ENCODE assay signal across 1 cellular context in the genomic region with DNA sequence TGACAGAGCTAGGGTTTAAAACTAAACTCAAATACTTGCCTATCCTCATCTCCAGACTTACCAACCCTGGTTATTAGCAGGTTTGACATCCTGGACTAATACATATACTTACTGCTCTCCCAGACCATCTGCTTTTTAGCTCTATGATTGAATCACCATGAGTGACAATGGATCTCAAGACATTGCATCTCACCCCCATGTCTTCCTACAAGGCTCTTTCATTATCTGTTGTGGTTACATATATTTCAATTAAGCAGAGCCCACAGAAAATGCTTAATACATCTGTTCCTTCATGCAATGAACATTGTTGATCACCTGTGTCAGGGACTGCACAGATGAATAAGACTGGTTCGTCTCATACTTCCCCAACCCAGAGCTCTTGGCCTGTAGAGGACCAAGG.
TF ChIP-seq lines count a peak whose summit lies in the region.

No MANE protein-coding gene starts in this region.

TF ChIP-seq in HEK293T, 16 proteins besides CTCF, POLR2A, EP300 and RAD21:
- no peak for TF ChIP-seq SP1 (IDR thresholded peaks at IDR 0.05)
- TF ChIP-seq SUZ12 (IDR thresholded peaks at IDR 0.05), result no peak
- TF ChIP-seq ARNT (IDR thresholded peaks at IDR 0.05), result no peak
- TF ChIP-seq, protein P1, sequence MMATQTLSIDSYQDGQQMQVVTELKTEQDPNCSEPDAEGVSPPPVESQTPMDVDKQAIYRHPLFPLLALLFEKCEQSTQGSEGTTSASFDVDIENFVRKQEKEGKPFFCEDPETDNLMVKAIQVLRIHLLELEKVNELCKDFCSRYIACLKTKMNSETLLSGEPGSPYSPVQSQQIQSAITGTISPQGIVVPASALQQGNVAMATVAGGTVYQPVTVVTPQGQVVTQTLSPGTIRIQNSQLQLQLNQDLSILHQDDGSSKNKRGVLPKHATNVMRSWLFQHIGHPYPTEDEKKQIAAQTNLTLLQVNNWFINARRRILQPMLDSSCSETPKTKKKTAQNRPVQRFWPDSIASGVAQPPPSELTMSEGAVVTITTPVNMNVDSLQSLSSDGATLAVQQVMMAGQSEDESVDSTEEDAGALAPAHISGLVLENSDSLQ (IDR thresholded peaks at IDR 0.05), result no peak
- no peak for TF ChIP-seq L3MBTL2 (conservative IDR thresholded peaks at IDR 0.05)
- TF ChIP-seq FOXA1 (IDR thresholded peaks at IDR 0.05), result no peak
- TF ChIP-seq FOXM1 (IDR thresholded peaks at IDR 0.05; ENCODE audit: borderline replicate concordance), result no peak
- no peak for TF ChIP-seq FOXK2 (IDR thresholded peaks at IDR 0.05)
- no peak for TF ChIP-seq BHLHE40 (IDR thresholded peaks at IDR 0.05; ENCODE audit: borderline replicate concordance)
- TF ChIP-seq CTBP1 (IDR thresholded peaks at IDR 0.05; ENCODE audit: borderline replicate concordance), result no peak
- no peak for TF ChIP-seq ELF4 (IDR thresholded peaks at IDR 0.05)
- no peak for TF ChIP-seq ZNF384 (IDR thresholded peaks at IDR 0.05)
- TF ChIP-seq TARDBP (IDR thresholded peaks at IDR 0.05), result no peak
